In the genomic region with DNA sequence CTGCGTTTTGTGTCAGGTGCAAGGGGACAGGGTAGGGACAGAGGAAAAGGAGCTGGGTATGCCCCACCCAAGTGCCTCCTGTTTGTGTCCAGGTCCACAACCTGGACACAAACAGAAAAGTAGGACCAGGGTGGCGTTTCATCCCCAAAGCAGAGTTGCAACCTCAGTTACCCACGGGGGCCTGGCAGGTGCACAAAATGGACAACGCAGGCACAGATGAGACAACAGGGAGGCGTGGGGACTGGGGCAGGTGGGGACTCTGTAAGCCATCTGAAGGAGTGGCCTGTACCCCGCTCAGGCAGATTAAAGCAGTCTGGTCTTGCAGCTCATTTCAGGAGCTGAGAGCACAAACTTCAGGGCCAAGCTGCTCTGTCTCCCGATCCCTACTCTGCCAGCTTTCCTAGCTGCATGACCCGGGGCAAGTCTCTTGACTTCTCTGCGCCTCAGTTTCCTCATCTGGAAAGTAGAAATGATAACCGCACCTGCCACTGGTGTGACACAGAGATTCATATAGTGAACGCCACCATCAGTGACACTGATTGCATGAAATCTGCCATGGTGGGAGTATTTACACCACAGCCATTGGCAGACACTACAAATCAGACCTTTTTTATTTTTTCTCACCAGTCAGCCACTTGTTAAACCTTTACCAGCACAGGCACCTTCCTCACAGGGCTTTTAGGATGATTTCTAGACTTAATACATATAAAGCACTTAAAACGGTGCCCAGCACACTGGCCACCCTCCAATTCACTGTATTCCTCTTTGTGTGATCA, we compare ENCODE assay signal across 35 cellular contexts.
"Had no signal": no experiment of that assay in that cellular context is flagged by ENCODE, and none has a peak within 500 bp of the region (broad histone marks: within the 10 kb centered on the region; RNA-seq: fewer than 3 reads in every experiment).

No MANE protein-coding gene starts in this region.

- H3K36me3 ChIP-seq: adrenal gland, brain microvascular endothelial cell, breast epithelium had no signal

- H3K4me3 ChIP-seq: adrenal gland, body of pancreas, breast epithelium had no signal

- H3K4me1 Mint-ChIP-seq: activated B cell treated with CpG ODN at 0.5 μM for 24 hours; activated CD4-positive, alpha-beta T cell treated with anti-CD3 and anti-CD28 coated beads, Interleukin-2, amount 10 ng/mL, durations not matched to agents 24 days and 14 days; activated naive CD8-positive, alpha-beta T cell treated with anti-CD3 and anti-CD28 coated beads, Interleukin-2, amount 10 ng/mL, durations not matched to agents 7 days and 5 days; activated T-helper 17 cell treated with anti-CD3 and anti-CD28 coated beads, Interleukin-2, amount 50 U/mL, for 72 hours had no signal

- DNase-seq: activated B cell treated with CpG ODN at 0.5 μM for 24 hours; activated CD4-positive, alpha-beta memory T cell treated with anti-CD3 and anti-CD28 coated beads for 36 hours; activated CD4-positive, alpha-beta T cell treated with anti-CD3 and anti-CD28 coated beads for 4 hours; activated CD4-positive, alpha-beta T cell treated with anti-CD3 and anti-CD28 coated beads, Interleukin-2, amount 10 ng/mL, durations not matched to agents 24 days and 14 days; activated CD4-positive, alpha-beta T cell treated with anti-CD3 and anti-CD28 coated beads, Interleukin-2, amount 50 U/mL, for 1 hour; activated CD4-positive, alpha-beta T cell treated with anti-CD3 and anti-CD28 coated beads, Interleukin-2, amount 50 U/mL, for 4 hours; activated CD4-positive, CD25-positive, alpha-beta regulatory T cell treated with anti-CD3 and anti-CD28 coated beads, Interleukin-2, amount 50 U/mL, for 72 hours; activated CD8-positive, alpha-beta memory T cell treated with anti-CD3 and anti-CD28 coated beads, Interleukin-2, amount 50 U/mL, for 4 hours; activated CD8-positive, alpha-beta T cell treated with anti-CD3 and anti-CD28 coated beads for 36 hours; activated effector memory CD4-positive, alpha-beta T cell treated with anti-CD3 and anti-CD28 coated beads, Interleukin-2, amount 50 U/mL, for 16 hours; activated gamma-delta T cell treated with Interleukin-2 at 50 U/mL for 16 hours; activated naive CD4-positive, alpha-beta T cell; activated naive CD4-positive, alpha-beta T cell treated with anti-CD3 and anti-CD28 coated beads for 36 hours; activated naive CD4-positive, alpha-beta T cell treated with anti-CD3 and anti-CD28 coated beads, Interleukin-2, amount 50 U/mL, for 16 hours; activated naive CD8-positive, alpha-beta T cell treated with anti-CD3 and anti-CD28 coated beads, Interleukin-2, amount 10 ng/mL, durations not matched to agents 7 days and 5 days; activated T-cell treated with anti-CD3 and anti-CD28 coated beads for 4 hours; activated T-cell treated with anti-CD3 and anti-CD28 coated beads, Interleukin-2, amount 50 U/mL, for 1 hour; activated T-cell treated with anti-CD3 and anti-CD28 coated beads, Interleukin-2, amount 50 U/mL, for 4 hours; activated T-cell treated with anti-CD3 and anti-CD28 coated beads, Interleukin-2, amount 50 U/mL, for 72 hours; adrenal gland; amniotic stem cell; aorta; body of pancreas; brain microvascular endothelial cell; central memory CD4-positive, alpha-beta T cell; T-helper 1 cell; T-helper 2 cell; T-helper 9 cell had no signal

- H3K36me3 Mint-ChIP-seq: activated CD4-positive, alpha-beta memory T cell treated with anti-CD3 and anti-CD28 coated beads for 36 hours; activated naive CD4-positive, alpha-beta T cell treated with anti-CD3 and anti-CD28 coated beads, Interleukin-2, amount 50 U/mL, for 72 hours; activated naive CD8-positive, alpha-beta T cell treated with anti-CD3 and anti-CD28 coated beads, Interleukin-2, amount 10 ng/mL, durations not matched to agents 7 days and 5 days had no signal

- H3K4me3 Mint-ChIP-seq: activated B cell treated with CpG ODN at 0.5 μM for 24 hours; activated CD4-positive, alpha-beta memory T cell treated with anti-CD3 and anti-CD28 coated beads for 36 hours; activated CD4-positive, alpha-beta T cell treated with anti-CD3 and anti-CD28 coated beads, Interleukin-2, amount 10 ng/mL, durations not matched to agents 24 days and 14 days; activated CD8-positive, alpha-beta T cell treated with anti-CD3 and anti-CD28 coated beads for 36 hours; activated naive CD4-positive, alpha-beta T cell treated with anti-CD3 and anti-CD28 coated beads for 36 hours; activated naive CD8-positive, alpha-beta T cell treated with anti-CD3 and anti-CD28 coated beads, Interleukin-2, amount 10 ng/mL, durations not matched to agents 7 days and 5 days; activated T-cell treated with anti-CD3 and anti-CD28 coated beads, Interleukin-2, amount 50 U/mL, for 4 hours; activated T-cell treated with anti-CD3 and anti-CD28 coated beads, Interleukin-2, amount 50 U/mL, for 72 hours; activated T-helper 1 cell treated with anti-CD3 and anti-CD28 coated beads, Interleukin-12 subunit alpha, Interleukin-12 subunit beta, Interleukin-2, Interleukin-4 antibody, amounts not matched to agents 30 ng/mL and 10 ng/mL and 1 ng/mL, durations not matched to agents 14 hours and 24 hours and 36 hours; activated T-helper 17 cell treated with anti-CD3 and anti-CD28 coated beads, Interleukin-2, amount 50 U/mL, for 72 hours; T-helper 1 cell treated with Interleukin-12 subunit alpha and Interleukin-12 subunit beta and Interleukin-4 antibody, amounts not matched to agents 30 μg/mL and 1 μg/mL, for 36 hours; T-helper 2 cell treated with Interferon-gamma antibody and Interleukin-4, amounts not matched to agents 5 μg/mL and 100 μg/mL, for 36 hours had no signal

- H3K9me3 ChIP-seq: adrenal gland had no signal

- H3K4me1 ChIP-seq: adrenal gland, body of pancreas, breast epithelium had no signal

- H3K27me3 ChIP-seq: adrenal gland, body of pancreas, brain microvascular endothelial cell had no signal

- H3K27ac ChIP-seq: adrenal gland, body of pancreas, brain microvascular endothelial cell, breast epithelium, VCaP had no signal

- ATAC-seq: activated CD8-positive, alpha-beta T cell treated with anti-CD3 and anti-CD28 coated beads for 36 hours; activated naive CD4-positive, alpha-beta T cell treated with anti-CD3 and anti-CD28 coated beads, Interleukin-2, amount 50 U/mL, for 72 hours; activated T-cell treated with anti-CD3 and anti-CD28 coated beads, Interleukin-2, amount 50 U/mL, for 4 hours; activated T-cell treated with anti-CD3 and anti-CD28 coated beads, Interleukin-2, amount 50 U/mL, for 72 hours; activated T-helper 17 cell treated with anti-CD3 and anti-CD28 coated beads, Interleukin-2, amount 50 U/mL, for 72 hours; body of pancreas had no signal

- H3K27ac Mint-ChIP-seq: activated B cell treated with CpG ODN at 0.5 μM for 24 hours; activated CD4-positive, alpha-beta memory T cell treated with anti-CD3 and anti-CD28 coated beads for 36 hours; activated CD4-positive, alpha-beta T cell treated with anti-CD3 and anti-CD28 coated beads, Interleukin-2, amount 10 ng/mL, durations not matched to agents 24 days and 14 days; activated CD8-positive, alpha-beta T cell treated with anti-CD3 and anti-CD28 coated beads for 36 hours; activated naive CD4-positive, alpha-beta T cell treated with anti-CD3 and anti-CD28 coated beads for 36 hours; activated naive CD4-positive, alpha-beta T cell treated with anti-CD3 and anti-CD28 coated beads, Interleukin-2, amount 50 U/mL, for 72 hours; activated naive CD8-positive, alpha-beta T cell treated with anti-CD3 and anti-CD28 coated beads, Interleukin-2, amount 10 ng/mL, durations not matched to agents 7 days and 5 days; activated T-cell treated with anti-CD3 and anti-CD28 coated beads, Interleukin-2, amount 50 U/mL, for 72 hours; activated T-helper 1 cell treated with anti-CD3 and anti-CD28 coated beads, Interleukin-12 subunit alpha, Interleukin-12 subunit beta, Interleukin-2, Interleukin-4 antibody, amounts not matched to agents 30 ng/mL and 10 ng/mL and 1 ng/mL, durations not matched to agents 14 hours and 24 hours and 36 hours; activated T-helper 17 cell treated with anti-CD3 and anti-CD28 coated beads, Interleukin-2, amount 50 U/mL, for 72 hours; T-helper 1 cell treated with Interleukin-12 subunit alpha and Interleukin-12 subunit beta and Interleukin-4 antibody, amounts not matched to agents 30 μg/mL and 1 μg/mL, for 36 hours; T-helper 2 cell treated with Interferon-gamma antibody and Interleukin-4, amounts not matched to agents 5 μg/mL and 100 μg/mL, for 36 hours had no signal

- H3K9me3 Mint-ChIP-seq: activated CD8-positive, alpha-beta T cell treated with anti-CD3 and anti-CD28 coated beads for 36 hours; activated naive CD4-positive, alpha-beta T cell treated with anti-CD3 and anti-CD28 coated beads, Interleukin-2, amount 50 U/mL, for 72 hours; activated T-helper 17 cell treated with anti-CD3 and anti-CD28 coated beads, Interleukin-2, amount 50 U/mL, for 72 hours had no signal

- H3K27me3 Mint-ChIP-seq: activated B cell treated with CpG ODN at 0.5 μM for 24 hours; activated CD4-positive, alpha-beta T cell treated with anti-CD3 and anti-CD28 coated beads, Interleukin-2, amount 10 ng/mL, durations not matched to agents 24 days and 14 days; activated CD8-positive, alpha-beta T cell treated with anti-CD3 and anti-CD28 coated beads for 36 hours; activated naive CD8-positive, alpha-beta T cell treated with anti-CD3 and anti-CD28 coated beads, Interleukin-2, amount 10 ng/mL, durations not matched to agents 7 days and 5 days had no signal
